ENCODE assay signal across 1 cellular context in genomic region chr6:108002365-108003221, GRCh38.
TF ChIP-seq lines count a peak whose summit lies in the region.

No MANE protein-coding gene starts in this region.

TF ChIP-seq in GM12878, 131 proteins besides CTCF, POLR2A, EP300 and RAD21 (continued from another document):
- no peak for TF ChIP-seq SKIL (IDR thresholded peaks at IDR 0.05; ENCODE audit: low read depth, poor library complexity, severe bottlenecking)
- TF ChIP-seq MEF2A (IDR thresholded peaks at IDR 0.05; ENCODE audit: insufficient read depth, low read depth, low read length): no peak
- peak in 1 of 2 experiments; percentile 33; a peak in 1 of 4 replicates for TF ChIP-seq BHLHE40 (IDR thresholded peaks at IDR 0.05; ENCODE audit: borderline replicate concordance in 1 of 2, low read depth in 2 of 2, low read length in 1 of 2)
- TF ChIP-seq MEF2B (IDR thresholded peaks at IDR 0.05; ENCODE audit: partially characterized antibody, poor library complexity, severe bottlenecking): no peak
- no peak for TF ChIP-seq HDAC2 (IDR thresholded peaks at IDR 0.05)
- no peak for TF ChIP-seq ZNF622 (IDR thresholded peaks at IDR 0.05)
- TF ChIP-seq, protein P1, sequence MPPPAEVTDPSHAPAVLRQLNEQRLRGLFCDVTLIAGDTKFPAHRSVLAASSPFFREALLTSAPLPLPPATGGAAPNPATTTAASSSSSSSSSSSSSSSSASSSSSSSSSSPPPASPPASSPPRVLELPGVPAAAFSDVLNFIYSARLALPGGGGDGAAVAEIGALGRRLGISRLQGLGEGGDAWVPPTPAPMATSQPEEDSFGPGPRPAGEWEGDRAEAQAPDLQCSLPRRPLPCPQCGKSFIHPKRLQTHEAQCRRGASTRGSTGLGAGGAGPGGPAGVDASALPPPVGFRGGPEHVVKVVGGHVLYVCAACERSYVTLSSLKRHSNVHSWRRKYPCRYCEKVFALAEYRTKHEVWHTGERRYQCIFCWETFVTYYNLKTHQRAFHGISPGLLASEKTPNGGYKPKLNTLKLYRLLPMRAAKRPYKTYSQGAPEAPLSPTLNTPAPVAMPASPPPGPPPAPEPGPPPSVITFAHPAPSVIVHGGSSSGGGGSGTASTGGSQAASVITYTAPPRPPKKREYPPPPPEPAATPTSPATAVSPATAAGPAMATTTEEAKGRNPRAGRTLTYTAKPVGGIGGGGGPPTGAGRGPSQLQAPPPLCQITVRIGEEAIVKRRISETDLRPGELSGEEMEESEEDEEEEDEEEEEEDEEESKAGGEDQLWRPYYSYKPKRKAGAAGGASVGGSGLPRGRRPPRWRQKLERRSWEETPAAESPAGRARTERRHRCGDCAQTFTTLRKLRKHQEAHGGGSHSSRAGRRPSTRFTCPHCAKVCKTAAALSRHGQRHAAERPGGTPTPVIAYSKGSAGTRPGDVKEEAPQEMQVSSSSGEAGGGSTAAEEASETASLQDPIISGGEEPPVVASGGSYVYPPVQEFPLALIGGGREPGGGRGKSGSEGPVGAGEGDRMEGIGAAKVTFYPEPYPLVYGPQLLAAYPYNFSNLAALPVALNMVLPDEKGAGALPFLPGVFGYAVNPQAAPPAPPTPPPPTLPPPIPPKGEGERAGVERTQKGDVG (CRISPR knock-in tag; IDR thresholded peaks at IDR 0.05): no peak
- TF ChIP-seq NR2F1 (conservative IDR thresholded peaks at IDR 0.05): no peak
- no peak for TF ChIP-seq IKZF1 (conservative IDR thresholded peaks at IDR 0.05)
